26 cellular contexts compared by ENCODE assay signal in genomic region chr13:24520733-24521132, GRCh38.
"Had no signal": no experiment of that assay in that cellular context is flagged by ENCODE, and none has a peak within 500 bp of the region (broad histone marks: within the 10 kb centered on the region; RNA-seq: fewer than 3 reads in every experiment).

No MANE protein-coding gene starts in this region.

- H2AFZ ChIP-seq: neural progenitor cell, parathyroid adenoma had no signal

- H3K9ac ChIP-seq: neural progenitor cell, parathyroid adenoma had no signal

- DNase-seq: natural killer cell; occipital lobe; ovary; posterior cingulate gyrus; psoas muscle; right cardiac atrium; right lobe of liver; sigmoid colon; small intestine; stimulated activated CD4-positive, alpha-beta T cell treated with anti-CD3 and anti-CD28 coated beads, Interleukin-15, amount 100 ng/mL, for 24 hours; stimulated activated CD4-positive, alpha-beta T cell treated with anti-CD3 and anti-CD28 coated beads, Interleukin-4, amount 100 ng/mL, for 1 hour; stimulated activated CD4-positive, alpha-beta T cell treated with anti-CD3 and anti-CD28 coated beads, Interleukin-4, amount 100 ng/mL, for 4 hours; stimulated activated CD8-positive, alpha-beta memory T cell treated with anti-CD3 and anti-CD28 coated beads, Interleukin-4, amount 100 ng/mL, for 48 hours; stimulated activated naive CD4-positive, alpha-beta T cell; stimulated activated naive CD8-positive, alpha-beta T cell treated with anti-CD3 and anti-CD28 coated beads, Interleukin-15, amount 100 ng/mL, for 72 hours; stimulated activated naive CD8-positive, alpha-beta T cell treated with anti-CD3 and anti-CD28 coated beads, Interleukin-15, Interleukin-2, amounts not matched to agents 100 U/mL and 50 U/mL, for 24 hours; substantia nigra; testis; tibial artery; transverse colon; upper lobe of right lung; uterus had no signal

- H3K4me2 ChIP-seq: neural progenitor cell had no signal

- H3K36me3 ChIP-seq: neural progenitor cell, ovary, right lobe of liver, sigmoid colon, suprapubic skin, tibial artery, transverse colon, upper lobe of right lung, uterus had no signal

- H3K9me3 ChIP-seq: ovary, psoas muscle, right lobe of liver, sigmoid colon, suprapubic skin, testis, tibial artery, transverse colon, upper lobe of right lung, uterus had no signal

- H3K27me3 ChIP-seq: neural progenitor cell, ovary, right lobe of liver, sigmoid colon, suprapubic skin, testis, tibial artery, upper lobe of right lung, uterus had no signal

- H3K4me3 ChIP-seq: neural progenitor cell, ovary, psoas muscle, right lobe of liver, sigmoid colon, suprapubic skin, testis, tibial artery, transverse colon, upper lobe of right lung, uterus had no signal

- H3K4me1 ChIP-seq: neural progenitor cell, parathyroid adenoma, psoas muscle, right lobe of liver, sigmoid colon, suprapubic skin, testis, tibial artery, transverse colon, upper lobe of right lung, uterus had no signal

- H3K79me2 ChIP-seq: parathyroid adenoma had no signal

- ATAC-seq: natural killer cell; psoas muscle; right cardiac atrium; right lobe of liver; stimulated activated memory B cell treated with anti-CD40 and anti-IgM and Interleukin-4, amounts not matched to agents 10 μg/mL and 1 μg/mL and 100 μg/mL, for 72 hours; stimulated activated naive CD8-positive, alpha-beta T cell treated with anti-CD3 and anti-CD28 coated beads, Interleukin-15, amount 100 ng/mL, for 72 hours; stimulated activated naive CD8-positive, alpha-beta T cell treated with anti-CD3 and anti-CD28 coated beads, Interleukin-15, Interleukin-2, amounts not matched to agents 100 U/mL and 50 U/mL, for 24 hours; upper lobe of right lung had no signal

- H3K27ac ChIP-seq: neural progenitor cell, ovary, parathyroid adenoma, psoas muscle, right lobe of liver, sigmoid colon, suprapubic skin, testis, tibial artery, transverse colon, upper lobe of right lung, uterus had no signal

- FAIRE-seq: small intestine had no signal
